ENCODE assay signal across 12 cellular contexts in genomic region chr1:147246910-147247655, GRCh38. TPM values are rescaled to one million over a fixed set of nuclear protein-coding genes. Genes with fewer than 3 reads are reported as not detected.
DNase-seq lines count a peak whose midpoint lies in the region; ATAC-seq and TF ChIP-seq lines count a peak whose summit lies in the region.
"Had no signal": no experiment of that assay in that cellular context is flagged by ENCODE, and none has a peak within 500 bp of the region (broad histone marks: within the 10 kb centered on the region; RNA-seq: fewer than 3 reads in every experiment).

No MANE protein-coding gene starts in this region.

- H3K36me3 ChIP-seq in cardiac muscle cell (no peaks in the 10 kb centered on the region), left ventricle myocardium inferior (no peaks in the 10 kb centered on the region)

- H3K4me1 ChIP-seq in cardiac muscle cell (ENCODE audit: low read depth) = peaks cover 20% of the 10 kb centered on the region
- peaks cover 26% of the 10 kb centered on the region for H3K4me1 ChIP-seq in left ventricle myocardium inferior

- H3K4me3 ChIP-seq in cardiac muscle cell = no peak overlapping the region
- H3K4me3 ChIP-seq in left ventricle myocardium inferior = no peak overlapping the region
- no peak overlapping the region for H3K4me3 ChIP-seq in fibroblast of villous mesenchyme (ENCODE audit: low read depth, low read length)

- no peaks in the 10 kb centered on the region for H3K27me3 ChIP-seq in cardiac muscle cell
- no peaks in the 10 kb centered on the region for H3K27me3 ChIP-seq in left ventricle myocardium inferior (ENCODE audit: low read depth)

- DNase-seq in cardiac muscle cell (ENCODE audit: low read depth in 1 of 2, low spot score in 1 of 2) (no peak), left ventricle myocardium inferior (no peak), NOMO-1 treated with dmso at 0.1 percent for 144 hours (lab: John Stamatoyannopoulos, UW; ENCODE audit: unreplicated experiment) (peak; percentile 6), fibroblast of villous mesenchyme (ENCODE audit: low read depth) (peak; percentile 34), NCI-H1417 treated with DMSO at 0.1 percent for 48 hours (lab: John Stamatoyannopoulos, UW) (no peak), cerebellar cortex (ENCODE audit: low spot score) (no peak)
- no peak for DNase-seq in activated CD4-positive, CD25-positive, alpha-beta regulatory T cell treated with anti-CD3 and anti-CD28 coated beads, Interleukin-2, amount 50 U/mL, for 72 hours
- DNase-seq: activated effector memory CD4-positive, alpha-beta T cell treated with Interleukin-2 at 50 U/mL for 16 hours; H7; NCI-H1105; PC-3 had no signal

- H3K9me3 ChIP-seq in cardiac muscle cell (ENCODE audit: low read depth) (no peaks in the 10 kb centered on the region), left ventricle myocardium inferior (replicated peaks) (no peaks in the 10 kb centered on the region)

- TF ChIP-seq CTCF in cardiac muscle cell (IDR thresholded peaks at IDR 0.05; ENCODE audit: low read depth, low read length) (no peak), left ventricle myocardium inferior (IDR thresholded peaks at IDR 0.05; ENCODE audit: borderline replicate concordance) (no peak), fibroblast of villous mesenchyme (IDR thresholded peaks at IDR 0.05; ENCODE audit: insufficient read depth, low read depth, low read length) (no peak)

- intact Hi-C loops in left ventricle myocardium inferior (cut with micrococcal nuclease) = no loop called here

- ATAC-seq in HG03520 (IDR thresholded peaks at IDR 0.05; ENCODE audit: unreplicated experiment) = no peak
- ATAC-seq: PC-3 had no signal

- H3K27ac ChIP-seq in cardiac muscle cell (peak overlapping the region; percentile 24), left ventricle myocardium inferior (replicated peaks) (no peak overlapping the region)

RNA-seq across cellular contexts. Expression of gene CHD1L, which starts 4.6 kb away (rescaled TPM):
- 21.0 and 22.4 TPM in 2 replicates for total RNA-seq in cardiac muscle cell
- polyA plus RNA-seq in cardiac muscle cell = 30.1 and 34.6 TPM in 2 replicates
- 7.6 TPM for total RNA-seq in left ventricle myocardium inferior
- total RNA-seq in fibroblast of villous mesenchyme = 30.0 and 37.6 TPM in 2 replicates

RNA-seq across cellular contexts. Expression of gene FMO5, which starts 21.9 kb away (rescaled TPM):
- total RNA-seq in cardiac muscle cell (0.74 and 1.8 TPM in 2 replicates), left ventricle myocardium inferior (3.2 TPM), fibroblast of villous mesenchyme (0.43 and 1.3 TPM in 2 replicates)
- polyA plus RNA-seq in cardiac muscle cell = 0.75 and 1.3 TPM in 2 replicates

Comparison
In these comparisons a context has a peak if more than half of its experiments do, and no peak if none do; other contexts are left out.
1. DNase-seq: peak in NOMO-1 treated with dmso at 0.1 percent for 144 hours (single experiment) and fibroblast of villous mesenchyme (single experiment); none in cardiac muscle cell (0 of 2), left ventricle myocardium inferior (single experiment), activated CD4-positive, CD25-positive, alpha-beta regulatory T cell treated with anti-CD3 and anti-CD28 coated beads, Interleukin-2, amount 50 U/mL, for 72 hours (single experiment), NCI-H1417 treated with DMSO at 0.1 percent for 48 hours (single experiment) and cerebellar cortex (single experiment).